In genomic region chr19:52557231-52557995, GRCh38 we compare ENCODE assay signal across 32 cellular contexts.
"Had no signal": no experiment of that assay in that cellular context is flagged by ENCODE, and none has a peak within 500 bp of the region (broad histone marks: within the 10 kb centered on the region; RNA-seq: fewer than 3 reads in every experiment).

No MANE protein-coding gene starts in this region.

- H3K27ac Mint-ChIP-seq: activated CD4-positive, alpha-beta T cell treated with anti-CD3 and anti-CD28 coated beads, Interleukin-2, amount 10 ng/mL, durations not matched to agents 24 days and 14 days; activated CD8-positive, alpha-beta T cell treated with anti-CD3 and anti-CD28 coated beads for 36 hours; activated naive CD4-positive, alpha-beta T cell treated with anti-CD3 and anti-CD28 coated beads, Interleukin-2, amount 50 U/mL, for 72 hours; activated T-cell treated with anti-CD3 and anti-CD28 coated beads, Interleukin-2, amount 50 U/mL, for 72 hours; activated T-helper 17 cell treated with anti-CD3 and anti-CD28 coated beads, Interleukin-2, amount 50 U/mL, for 72 hours; brain had no signal

- H3K27ac ChIP-seq: PC-9, RWPE1 had no signal

- H3K4me2 ChIP-seq: PC-9 had no signal

- ATAC-seq: activated CD8-positive, alpha-beta T cell treated with anti-CD3 and anti-CD28 coated beads for 36 hours; activated naive CD4-positive, alpha-beta T cell treated with anti-CD3 and anti-CD28 coated beads, Interleukin-2, amount 50 U/mL, for 72 hours; activated T-cell treated with anti-CD3 and anti-CD28 coated beads, Interleukin-2, amount 50 U/mL, for 72 hours; activated T-helper 17 cell treated with anti-CD3 and anti-CD28 coated beads, Interleukin-2, amount 50 U/mL, for 72 hours; Right ventricle myocardium inferior; SK-N-SH treated with all-trans-retinoic acid at 6 μM for 48 hours had no signal

- DNase-seq: activated CD4-positive, alpha-beta T cell treated with anti-CD3 and anti-CD28 coated beads, Interleukin-2, amount 10 ng/mL, durations not matched to agents 24 days and 14 days; activated CD4-positive, alpha-beta T cell treated with anti-CD3 and anti-CD28 coated beads, Interleukin-2, amount 50 U/mL, for 4 hours; activated CD8-positive, alpha-beta T cell treated with anti-CD3 and anti-CD28 coated beads for 36 hours; activated effector memory CD4-positive, alpha-beta T cell treated with anti-CD3 and anti-CD28 coated beads, Interleukin-2, amount 50 U/mL, for 16 hours; activated naive CD4-positive, alpha-beta T cell; activated T-cell treated with anti-CD3 and anti-CD28 coated beads, Interleukin-2, amount 50 U/mL, for 1 hour; activated T-cell treated with anti-CD3 and anti-CD28 coated beads, Interleukin-2, amount 50 U/mL, for 72 hours; anterior cingulate cortex; cerebellar nuclear complex; NCI-H1092 treated with DMSO at 0.1 percent for 48 hours; NCI-H1417; NCI-H146; NCI-H187; NCI-H2029 treated with DMSO at 0.1 percent for 48 hours; NCI-H2107; NCI-H2171; NCI-H510A; NCI-H526; NCI-H748 treated with DMSO at 0.1 percent for 48 hours; NK-92 treated with Interleukin-12 subunit alpha and Interleukin-12 subunit beta, amount 100 ng/mL, for 24 hours; PC-9; SIG-M5; T-helper 1 cell; T-helper 2 cell; T-helper 9 cell; WERI-Rb-1 had no signal

- H3K4me1 Mint-ChIP-seq: activated CD4-positive, alpha-beta T cell treated with anti-CD3 and anti-CD28 coated beads, Interleukin-2, amount 10 ng/mL, durations not matched to agents 24 days and 14 days; activated T-helper 17 cell treated with anti-CD3 and anti-CD28 coated beads, Interleukin-2, amount 50 U/mL, for 72 hours; brain had no signal

- H3K4me3 Mint-ChIP-seq: activated CD4-positive, alpha-beta T cell treated with anti-CD3 and anti-CD28 coated beads, Interleukin-2, amount 10 ng/mL, durations not matched to agents 24 days and 14 days; activated CD8-positive, alpha-beta T cell treated with anti-CD3 and anti-CD28 coated beads for 36 hours; activated T-cell treated with anti-CD3 and anti-CD28 coated beads, Interleukin-2, amount 50 U/mL, for 72 hours; activated T-helper 17 cell treated with anti-CD3 and anti-CD28 coated beads, Interleukin-2, amount 50 U/mL, for 72 hours; brain had no signal

- H3K4me3 ChIP-seq: PC-9 had no signal

- H3K27me3 Mint-ChIP-seq: activated CD4-positive, alpha-beta T cell treated with anti-CD3 and anti-CD28 coated beads, Interleukin-2, amount 10 ng/mL, durations not matched to agents 24 days and 14 days; activated CD8-positive, alpha-beta T cell treated with anti-CD3 and anti-CD28 coated beads for 36 hours; activated T-helper 17 cell treated with anti-CD3 and anti-CD28 coated beads, Interleukin-2, amount 50 U/mL, for 72 hours; brain had no signal

- H2AFZ ChIP-seq: PC-9 had no signal
